ENCODE assay signal across 16 cellular contexts in the genomic region with DNA sequence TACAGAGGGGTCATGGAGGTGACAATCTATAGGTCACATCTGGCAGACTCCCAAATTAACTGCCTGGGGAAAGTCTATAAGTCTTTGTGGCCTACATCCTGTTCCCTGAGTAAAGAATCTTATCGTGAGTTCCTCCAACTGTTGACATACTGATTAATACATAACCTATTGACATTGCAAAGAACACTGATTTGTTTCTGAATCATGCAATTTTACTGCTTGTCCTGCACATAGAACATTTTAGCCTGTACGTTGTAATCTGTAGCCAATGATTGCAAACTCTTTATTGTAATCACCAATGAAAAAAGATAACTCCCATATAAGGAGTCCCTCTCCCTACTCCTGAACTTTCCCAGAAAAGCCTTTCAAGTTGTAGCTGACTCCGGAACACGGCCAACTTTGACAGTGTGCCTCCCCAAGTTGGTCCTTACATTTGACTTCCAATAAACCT. TPM values are rescaled to one million over a fixed set of nuclear protein-coding genes. Genes with fewer than 3 reads are reported as not detected.
DNase-seq lines count a peak whose midpoint lies in the region; ATAC-seq, FAIRE-seq and TF ChIP-seq lines count a peak whose summit lies in the region.
"Had no signal": no experiment of that assay in that cellular context is flagged by ENCODE, and none has a peak within 500 bp of the region (broad histone marks: within the 10 kb centered on the region; RNA-seq: fewer than 3 reads in every experiment).

No MANE protein-coding gene starts in this region.

- H3K4me1 ChIP-seq in fibroblast of lung (ENCODE audit: control insufficient read depth, extremely low read depth, insufficient read depth, low read length) (no peaks in the 10 kb centered on the region), mucosa of descending colon (ENCODE audit: low read depth) (peaks cover 4% of the 10 kb centered on the region)
- H3K4me1 ChIP-seq: heart left ventricle, thyroid gland had no signal

- TF ChIP-seq CTCF in fibroblast of lung (conservative IDR thresholded peaks at IDR 0.05 in 1 of 2, IDR thresholded peaks at IDR 0.05 in 1 of 2; ENCODE audit: low read depth in 1 of 2, low read length in 2 of 2) (no peak), mucosa of descending colon (IDR thresholded peaks at IDR 0.05) (no peak)

- DNase-seq in COLO668 (lab: John Stamatoyannopoulos, UW; ENCODE audit: unreplicated experiment) = peak; percentile 7
- peak; percentile 86 for DNase-seq in RCC 7860 (ENCODE audit: low spot score)
- peak; percentile 4 to 25 for DNase-seq in fibroblast of lung (ENCODE audit: low read depth in 2 of 2)
- DNase-seq in mucosa of descending colon = peak in 2 of 3 donors; percentile 47 to 67
- no peak for DNase-seq in activated T-cell treated with anti-CD3 and anti-CD28 coated beads for 4 hours
- no peak for DNase-seq in CD1c-positive myeloid dendritic cell (ENCODE audit: extremely low spot score)
- DNase-seq in D341Med (ENCODE audit: low spot score) = no peak
- DNase-seq: activated CD4-positive, CD25-positive, alpha-beta regulatory T cell treated with anti-CD3 and anti-CD28 coated beads, Interleukin-2, amount 50 U/mL, for 72 hours; heart left ventricle; HFFc6; NCI-H1092; stimulated activated CD4-positive, alpha-beta T cell treated with anti-CD3 and anti-CD28 coated beads, Interleukin-12 subunit alpha, Interleukin-12 subunit beta, amount 100 ng/mL, for 4 hours; thyroid gland had no signal

- H2AFZ ChIP-seq in fibroblast of lung (ENCODE audit: low read length) = no peak overlapping the region

- H3K79me2 ChIP-seq in fibroblast of lung (ENCODE audit: control insufficient read depth, insufficient read depth, low read length) = no peaks in the 10 kb centered on the region

- FAIRE-seq in RCC 7860 (lab: Jason Lieb, UNC) = peak; percentile 92
- FAIRE-seq: HTR-8/SVneo had no signal

- ATAC-seq in mucosa of descending colon (peak; percentile 95), HG03469 (IDR thresholded peaks at IDR 0.05; ENCODE audit: unreplicated experiment) (no peak)
- ATAC-seq: heart left ventricle had no signal

- no peak overlapping the region for H3K4me3 ChIP-seq in fibroblast of lung (replicated peaks in 1 of 4; ENCODE audit: control extremely low read depth in 1 of 4, insufficient read depth in 1 of 4, low read depth in 3 of 4, low read length in 4 of 4)
- no peak overlapping the region for H3K4me3 ChIP-seq in mucosa of descending colon
- H3K4me3 ChIP-seq: heart left ventricle, thyroid gland had no signal

- H3K9ac ChIP-seq in fibroblast of lung (ENCODE audit: insufficient read depth, low read length) = no peak overlapping the region

- H3K36me3 ChIP-seq in fibroblast of lung (ENCODE audit: control insufficient read depth, insufficient read depth, low read length) (no peaks in the 10 kb centered on the region), mucosa of descending colon (ENCODE audit: low read depth) (no peaks in the 10 kb centered on the region)
- H3K36me3 ChIP-seq: heart left ventricle, thyroid gland had no signal

- no peaks in the 10 kb centered on the region for H3K27me3 ChIP-seq in fibroblast of lung (ENCODE audit: control insufficient read depth, insufficient read depth, low read length)
- H3K27me3 ChIP-seq: heart left ventricle, thyroid gland had no signal

- intact Hi-C loops in mucosa of descending colon (cut with DNase I, micrococcal nuclease) = no loop called here

- H4K20me1 ChIP-seq in fibroblast of lung (ENCODE audit: control insufficient read depth, extremely low read depth, insufficient read depth, low read length) = no peaks in the 10 kb centered on the region

- H3K4me2 ChIP-seq in fibroblast of lung (ENCODE audit: extremely low read depth, insufficient read depth, low read length) = no peak overlapping the region

- H3K9me3 ChIP-seq in fibroblast of lung (ENCODE audit: control insufficient read depth, insufficient read depth, low read depth, low read length) (no peaks in the 10 kb centered on the region), mucosa of descending colon (no peaks in the 10 kb centered on the region)
- H3K9me3 ChIP-seq: thyroid gland had no signal

- no peak overlapping the region for H3K27ac ChIP-seq in fibroblast of lung (ENCODE audit: insufficient read depth, low read length)
- H3K27ac ChIP-seq: heart left ventricle, thyroid gland had no signal

RNA-seq across cellular contexts. Expression of a gene that starts 18.8 kb away (rescaled TPM):
- total RNA-seq in fibroblast of lung (not detected in 2 replicates), mucosa of descending colon (not detected)
- not detected in 2 replicates for polyA plus RNA-seq in fibroblast of lung
- not detected in 2 replicates for polyA plus RNA-seq in fibroblast of lung (2012)
- not detected in 2 replicates for polyA minus RNA-seq in fibroblast of lung (ENCODE audit: low replicate concordance)
- total RNA-seq: HFFc6, lung microvascular endothelial cell, thyroid gland had no signal
- polyA plus RNA-seq: heart left ventricle had no signal

Comparison
In these comparisons a context has a peak if more than half of its experiments do, and no peak if none do; other contexts are left out.
1. DNase-seq: peak in COLO668 (single experiment), RCC 7860 (single experiment), fibroblast of lung (2 of 2) and mucosa of descending colon (2 of 3); none in activated T-cell treated with anti-CD3 and anti-CD28 coated beads for 4 hours (single experiment), CD1c-positive myeloid dendritic cell (single experiment) and D341Med (single experiment).